10 cellular contexts compared by ENCODE assay signal in the genomic region with DNA sequence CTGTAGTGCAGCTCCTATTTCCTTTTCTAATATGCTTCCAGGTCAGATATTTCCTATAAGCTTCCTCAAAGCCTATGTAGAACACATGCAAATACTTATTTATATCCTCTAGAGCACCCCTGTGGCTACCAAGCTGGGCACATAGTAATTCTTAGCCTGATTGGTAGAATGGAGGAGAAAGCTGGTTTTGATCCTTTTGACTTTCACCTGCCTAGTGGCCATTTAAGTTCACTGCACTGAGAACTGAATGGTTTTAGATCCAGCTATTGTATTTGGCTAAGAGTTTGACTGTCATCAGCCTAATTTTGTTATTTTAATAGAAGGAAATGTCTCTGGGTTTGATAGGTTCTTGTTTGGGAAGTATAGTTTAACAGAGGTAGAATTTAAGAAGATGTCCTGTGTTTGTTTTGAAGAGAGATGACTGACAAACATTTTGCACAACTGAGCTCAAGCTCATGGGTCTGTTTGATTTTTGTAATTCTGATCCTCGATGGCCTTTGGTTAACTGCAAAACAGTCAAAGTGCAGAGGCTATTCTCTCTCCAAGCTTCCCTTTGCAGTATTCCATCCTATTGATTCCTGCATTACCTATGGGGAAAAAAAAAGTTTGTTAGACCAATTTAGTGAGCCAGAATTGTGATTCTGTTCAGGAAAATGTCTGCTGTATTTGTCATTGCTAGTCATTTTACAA.
DNase-seq lines count a peak whose midpoint lies in the region; ATAC-seq, FAIRE-seq and TF ChIP-seq lines count a peak whose summit lies in the region.
"Had no signal": no experiment of that assay in that cellular context is flagged by ENCODE, and none has a peak within 500 bp of the region (broad histone marks: within the 10 kb centered on the region; RNA-seq: fewer than 3 reads in every experiment).

No MANE protein-coding gene starts in this region.

- TF ChIP-seq RAD21 in A549 (conservative IDR thresholded peaks at IDR 0.05 in 1 of 2, IDR thresholded peaks at IDR 0.05 in 1 of 2) (no peak), H1 (IDR thresholded peaks at IDR 0.05 in 1 of 2, conservative IDR thresholded peaks at IDR 0.05 in 1 of 2; ENCODE audit: low read depth in 2 of 2, low read length in 2 of 2) (peak; percentile 34 to 38)

- H4K5ac ChIP-seq in H1 (ENCODE audit: insufficient read length, low read depth, low read length) = no peak overlapping the region

- no peak overlapping the region for H3K14ac ChIP-seq in H1 (ENCODE audit: insufficient read length)

- H3K36me3 ChIP-seq in Loucy (ENCODE audit: insufficient read depth, low read length) (no peaks in the 10 kb centered on the region), H1 (ENCODE audit: control insufficient read depth in 2 of 4, insufficient read depth in 4 of 4, low read length in 3 of 4) (no peaks in the 10 kb centered on the region), aorta (ENCODE audit: control insufficient read depth in 1 of 2, insufficient read depth in 2 of 2, low read length in 1 of 2) (no peaks in the 10 kb centered on the region)

- H3K27me3 ChIP-seq in Loucy (ENCODE audit: insufficient read depth, low read length, poor library complexity, severe bottlenecking) = no peaks in the 10 kb centered on the region
- H3K27me3 ChIP-seq in H1 (replicated peaks in 1 of 4; ENCODE audit: control insufficient read depth in 3 of 4, extremely low read depth in 1 of 4, insufficient read depth in 3 of 4, low read length in 3 of 4) = no peaks in the 10 kb centered on the region
- no peaks in the 10 kb centered on the region for H3K27me3 ChIP-seq in aorta (ENCODE audit: control insufficient read depth in 1 of 2, insufficient read depth in 2 of 2, low read length in 1 of 2)

- no peaks in the 10 kb centered on the region for H3K79me2 ChIP-seq in Loucy (ENCODE audit: insufficient read depth, low read length)
- peaks cover 0 to 96% of the 10 kb centered on the region in 2 experiments; a peak in 3 of 4 replicates for H3K79me2 ChIP-seq in H1 (ENCODE audit: control insufficient read depth in 1 of 2, insufficient read depth in 2 of 2, low read length in 2 of 2)

- no peak overlapping the region for H3K4me2 ChIP-seq in A549
- no peak overlapping the region for H3K4me2 ChIP-seq in Loucy (ENCODE audit: low read depth, low read length, poor library complexity, severe bottlenecking)
- no peak overlapping the region for H3K4me2 ChIP-seq in H1 (ENCODE audit: insufficient read depth in 1 of 2, low read depth in 2 of 2, low read length in 2 of 2)

- CTCF ChIA-PET in A549 (lab: Yijun Ruan, JAX) = interaction anchor here (0.7 to 4.8 kb wide), 6 partner anchors 20 to 835 kb away, joined by 3 to 49 read pairs (median 3); no protein-coding TSS in a partner anchor
- CTCF ChIA-PET in H1 (lab: Charles Lee; ENCODE audit: partially characterized antibody) = interaction anchor here (0.6 to 10.6 kb wide), 40 partner anchors 9 to 766 kb away, joined by 3 to 176 read pairs (median 4); a partner anchor contains a TSS

- no peaks in the 10 kb centered on the region for H3K23me2 ChIP-seq in H1 (ENCODE audit: low read depth, low read length)

- no peak overlapping the region for H2BK15ac ChIP-seq in H1 (ENCODE audit: low read length)

- no peak overlapping the region for H4K91ac ChIP-seq in H1 (replicated peaks; ENCODE audit: insufficient read length, low read length)

- no peak overlapping the region for H4K8ac ChIP-seq in H1 (ENCODE audit: extremely low read depth, insufficient read depth, low read length)

- WGBS in A549 (ENCODE audit: missing lambda C conversion rate) = 0% methylated on average over 1 of the region's 1 CpG
- WGBS in H1 (ENCODE audit: extremely low coverage in 1 of 2, insufficient coverage in 1 of 2, insufficient read length in 1 of 2, insufficient replicate concordance in 2 of 2, low coverage in 1 of 2, low lambda C conversion rate in 2 of 2, missing lambda C conversion rate in 1 of 2), 2 experiments = 80% methylated on average over 1 of the region's 1 CpG; no CpG with 5 or more reads in 1 of the 2 experiments
- 63 to 70% methylated on average over 1 of the region's 1 CpG for WGBS in aorta, 2 donors

- H2AK5ac ChIP-seq in H1 (ENCODE audit: low read depth, low read length) = no peak overlapping the region

- H2BK5ac ChIP-seq in H1 (ENCODE audit: low read depth, low read length) = no peak overlapping the region

- no peak for TF ChIP-seq EP300 in A549 (IDR thresholded peaks at IDR 0.05)
- TF ChIP-seq EP300 in H1 (IDR thresholded peaks at IDR 0.05; ENCODE audit: borderline replicate concordance in 1 of 2, low read depth in 2 of 2, low read length in 2 of 2) = no peak

- no peaks in the 10 kb centered on the region for H3F3A ChIP-seq in Loucy (ENCODE audit: low read depth)

- POLR2A ChIA-PET in A549 (lab: Yijun Ruan, JAX) = no interaction called here
- POLR2A ChIA-PET in H1 (lab: Charles Lee; ENCODE audit: partially characterized antibody) = interaction anchor here (1.4 to 4.5 kb wide), 2 partner anchors 85 to 139 kb away, joined by 3 to 18 read pairs; a partner anchor contains a TSS

- H2AFZ ChIP-seq in Loucy (ENCODE audit: low read length) (no peak overlapping the region), H1 (ENCODE audit: low read length) (no peak overlapping the region)

- peak in 1 of 2 experiments; percentile 49; a peak in 2 of 6 replicates for ATAC-seq in A549
- peak; percentile 48 for ATAC-seq in GM18861 (IDR thresholded peaks at IDR 0.05; ENCODE audit: unreplicated experiment)
- no peak for ATAC-seq in aorta (ENCODE audit: low FRiP score)

- intact Hi-C loops in aorta (cut with DNase I) = loop anchor here in 1 of 2 donors (5.0 kb wide), 1 partner anchor 835 kb away; no protein-coding TSS in a partner anchor

- H3K79me1 ChIP-seq in H1 (ENCODE audit: low read depth, low read length) = peaks cover 7% of the 10 kb centered on the region; the same call in 1 of the 2 replicates

- H2BK12ac ChIP-seq in H1 (ENCODE audit: low read depth, low read length) = no peak overlapping the region

- H3K9me2 ChIP-seq in Loucy (replicated peaks; ENCODE audit: low read depth, low read length) = no peaks in the 10 kb centered on the region

- no peak overlapping the region for H3K4me3 ChIP-seq in A549
- no peak overlapping the region for H3K4me3 ChIP-seq in Loucy (ENCODE audit: low read length, poor library complexity, severe bottlenecking)
- H3K4me3 ChIP-seq in H1 (ENCODE audit: extremely low read depth in 1 of 4, insufficient read depth in 2 of 4, low read depth in 3 of 4, low read length in 4 of 4) = no peak overlapping the region
- no peak overlapping the region for H3K4me3 ChIP-seq in aorta (ENCODE audit: low read length in 2 of 2)

- no peak for TF ChIP-seq CTCF in A549 (IDR thresholded peaks at IDR 0.05)
- peak; percentile 32 for TF ChIP-seq CTCF in Loucy (conservative IDR thresholded peaks at IDR 0.05; ENCODE audit: low read length)
- peak in 2 of 3 experiments; percentile 22 to 56; a peak in 2 of 4 replicates for TF ChIP-seq CTCF in H1 (IDR thresholded peaks at IDR 0.05; ENCODE audit: control extremely low read depth in 1 of 3, insufficient read depth in 1 of 3, low read depth in 1 of 3, low read length in 3 of 3)

- H3K9ac ChIP-seq in Loucy (ENCODE audit: low read depth, low read length, poor library complexity, severe bottlenecking) (no peak overlapping the region), H1 (replicated peaks in 1 of 4; ENCODE audit: extremely low read depth in 1 of 4, low read depth in 3 of 4, low read length in 3 of 4) (no peak overlapping the region)

- DNase-seq in A549 (ENCODE audit: low read depth in 1 of 2, low spot score in 1 of 2) = peak; percentile 6 to 11
- DNase-seq in H1 (ENCODE audit: low read depth in 1 of 2, low spot score in 2 of 2) = no peak
- no peak for DNase-seq in NCI-H1417 treated with DMSO at 0.1 percent for 48 hours (lab: John Stamatoyannopoulos, UW)
- DNase-seq in aorta = no peak
- DNase-seq in NK-92 (lab: John Stamatoyannopoulos, UW; ENCODE audit: unreplicated experiment) = no peak
- DNase-seq in T-helper 9 cell = no peak
- DNase-seq: activated B cell treated with CpG ODN at 0.5 μM for 24 hours had no signal

- H3K9me3 ChIP-seq in A549 (no peaks in the 10 kb centered on the region), Loucy (ENCODE audit: insufficient read depth, low read depth, low read length) (no peaks in the 10 kb centered on the region), H1 (ENCODE audit: insufficient read depth in 2 of 2, low read depth in 1 of 2, low read length in 1 of 2) (no peaks in the 10 kb centered on the region), aorta (ENCODE audit: control insufficient read depth, low read length) (no peaks in the 10 kb centered on the region)

- H3K4me1 ChIP-seq in A549 = no peaks in the 10 kb centered on the region
- H3K4me1 ChIP-seq in Loucy (ENCODE audit: insufficient read depth, low read length, poor library complexity, severe bottlenecking) = no peaks in the 10 kb centered on the region
- H3K4me1 ChIP-seq in H1 (replicated peaks in 1 of 4; ENCODE audit: control insufficient read depth in 3 of 4, insufficient read depth in 4 of 4, low read length in 3 of 4) = peaks cover 4 to 20% (median 14%) of the 10 kb centered on the region in 4 experiments
- no peaks in the 10 kb centered on the region for H3K4me1 ChIP-seq in aorta (ENCODE audit: control insufficient read depth in 1 of 2, insufficient read depth in 2 of 2, low read length in 2 of 2)

- H4K20me1 ChIP-seq in Loucy (ENCODE audit: insufficient read depth, low read length, poor library complexity, severe bottlenecking) (no peaks in the 10 kb centered on the region), H1 (replicated peaks in 1 of 2; ENCODE audit: control insufficient read depth in 1 of 2, insufficient read depth in 2 of 2, low read length in 2 of 2) (peaks cover 2% of the 10 kb centered on the region in 2 experiments)

- no peak overlapping the region for H3K23ac ChIP-seq in H1 (ENCODE audit: insufficient read length)

- H3K18ac ChIP-seq in H1 (ENCODE audit: extremely low read depth, low read length) = no peak overlapping the region

- no peak overlapping the region for H3K27ac ChIP-seq in A549
- H3K27ac ChIP-seq in H1 (ENCODE audit: low read depth, low read length) = no peak overlapping the region
- H3K27ac ChIP-seq in aorta (ENCODE audit: low read depth in 1 of 2, low read length in 2 of 2) = no peak overlapping the region

- peak overlapping the region; percentile 36 for H2BK120ac ChIP-seq in H1 (replicated peaks; ENCODE audit: low read depth, low read length)

- no peak overlapping the region for H3K56ac ChIP-seq in H1 (replicated peaks; ENCODE audit: insufficient read length, low read depth, low read length)

- no peak for FAIRE-seq in A549 (lab: Jason Lieb, UNC)
- peak; percentile 86 for FAIRE-seq in H1 (lab: Jason Lieb, UNC)
- FAIRE-seq: G401.6 had no signal

- no peak overlapping the region for H2BK20ac ChIP-seq in H1 (ENCODE audit: low read length)

- TF ChIP-seq POLR2A in A549 (IDR thresholded peaks at IDR 0.05; ENCODE audit: low read length) = no peak
- no peak for TF ChIP-seq POLR2A in H1 (IDR thresholded peaks at IDR 0.05; ENCODE audit: control extremely low read depth in 1 of 2, low read depth in 2 of 2, low read length in 2 of 2)

- H3K4ac ChIP-seq in H1 (replicated peaks; ENCODE audit: insufficient read length, low read depth, low read length) = no peak overlapping the region

TF ChIP-seq in A549, 52 proteins besides CTCF, POLR2A, EP300 and RAD21:
- no peak for TF ChIP-seq POLR2AphosphoS2 (conservative IDR thresholded peaks at IDR 0.05; ENCODE audit: low read length)

TF ChIP-seq in H1, 55 proteins besides CTCF, POLR2A, EP300 and RAD21 (continues in another document):
- no peak for TF ChIP-seq HDAC2 (IDR thresholded peaks at IDR 0.05; ENCODE audit: borderline replicate concordance in 1 of 2, low read depth in 2 of 2, low read length in 2 of 2)

Comparison
In these comparisons a context has a peak if more than half of its experiments do, and no peak if none do; other contexts are left out.
1. DNase-seq: peak in A549 (2 of 2); none in H1 (0 of 2), NCI-H1417 treated with DMSO at 0.1 percent for 48 hours (single experiment), aorta (0 of 2), NK-92 (single experiment) and T-helper 9 cell (single experiment).